In the genomic region with DNA sequence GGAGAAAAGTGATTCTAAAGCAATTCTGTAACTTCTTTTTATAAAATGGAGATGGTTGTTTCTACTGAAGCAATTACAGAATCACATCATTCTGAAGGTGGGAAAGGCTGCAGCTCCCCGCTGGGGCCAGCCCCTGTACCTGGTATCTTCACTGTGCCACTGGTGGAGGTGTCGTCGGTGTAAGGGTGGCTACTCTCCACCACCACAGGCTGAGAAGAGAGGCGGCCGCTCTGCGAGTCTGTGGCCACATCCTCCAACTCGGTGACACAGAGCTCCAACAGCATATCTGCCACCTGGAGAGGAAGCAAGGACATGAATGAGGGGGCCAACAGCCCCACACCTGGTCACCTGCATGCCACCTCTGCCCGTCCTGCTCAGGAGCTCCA, we compare ENCODE assay signal across 11 cellular contexts. TPM values are rescaled to one million over a fixed set of nuclear protein-coding genes. Genes with fewer than 3 reads are reported as not detected.
DNase-seq lines count a peak whose midpoint lies in the region; ATAC-seq, FAIRE-seq and TF ChIP-seq lines count a peak whose summit lies in the region.
"Not testable (repeated sequence)": the region's sequence is repeated elsewhere in the genome, so short reads cannot be mapped to it uniquely, and the experiment has no call there.
"Had no signal": no experiment of that assay in that cellular context is flagged by ENCODE, and none has a peak within 500 bp of the region (broad histone marks: within the 10 kb centered on the region; RNA-seq: fewer than 3 reads in every experiment).

No MANE protein-coding gene starts in this region.

- not testable (repeated sequence) for ATAC-seq in activated T-cell treated with anti-CD3 and anti-CD28 coated beads, Interleukin-2, amount 50 U/mL, for 72 hours (replicated peaks in 1 of 2); memory B cell (ENCODE audit: low read depth)
- peak in 3 of 4 donors; percentile 10 to 56 (median 52) for ATAC-seq in heart left ventricle

- H3K4me3 ChIP-seq in heart left ventricle = not testable (repeated sequence)

- H3K27ac ChIP-seq in heart left ventricle = not testable (repeated sequence)

- peaks cover 23% of the 10 kb centered on the region for H3K4me1 Mint-ChIP-seq in HFFc6 (ENCODE audit: low read depth)
- not testable (repeated sequence) for H3K4me1 Mint-ChIP-seq in activated T-cell treated with anti-CD3 and anti-CD28 coated beads, Interleukin-2, amount 50 U/mL, for 72 hours (ENCODE audit: low read depth); MCF 10A (ENCODE audit: insufficient read depth, unreplicated experiment); memory B cell

- POLR2A ChIA-PET in MCF 10A (lab: Yijun Ruan, JAX) = not testable (repeated sequence)

- H3K27ac Mint-ChIP-seq in HFFc6 (peak overlapping the region; percentile 56), MCF 10A (ENCODE audit: low read depth, unreplicated experiment) (peak overlapping the region; percentile 78), memory B cell (peak overlapping the region; percentile 55)
- H3K27ac Mint-ChIP-seq in activated T-cell treated with anti-CD3 and anti-CD28 coated beads, Interleukin-2, amount 50 U/mL, for 72 hours = peak overlapping the region; percentile 13

- not testable (repeated sequence) for H3K27me3 ChIP-seq in heart left ventricle

- CTCF ChIA-PET in MCF 10A (lab: Yijun Ruan, JAX) = interaction anchor here (1.2 to 1.3 kb wide), 2 partner anchors 8 to 27 kb away, joined by 3 to 4 read pairs; no protein-coding TSS in a partner anchor

- H3K9me3 Mint-ChIP-seq in HFFc6 (peaks cover 30% of the 10 kb centered on the region), MCF 10A (ENCODE audit: unreplicated experiment) (peaks cover 20% of the 10 kb centered on the region), memory B cell (peaks cover 21% of the 10 kb centered on the region)
- H3K9me3 Mint-ChIP-seq in activated T-cell treated with anti-CD3 and anti-CD28 coated beads, Interleukin-2, amount 50 U/mL, for 72 hours = peaks cover 7 to 15% of the 10 kb centered on the region in 2 donors

- not testable (repeated sequence) for TF ChIP-seq CTCF in HFFc6 (IDR thresholded peaks at IDR 0.05); MCF 10A (IDR thresholded peaks at IDR 0.05; ENCODE audit: unreplicated experiment); heart left ventricle (IDR thresholded peaks at IDR 0.05)

- H3K9me3 ChIP-seq in heart left ventricle = peaks cover 0 to 41% (median 0%) of the 10 kb centered on the region in 12 donors

- not testable (repeated sequence) for DNase-seq in HFFc6; activated T-cell treated with anti-CD3 and anti-CD28 coated beads, Interleukin-2, amount 50 U/mL, for 72 hours; MCF 10A (ENCODE audit: unreplicated experiment); heart left ventricle; memory B cell (ENCODE audit: low spot score in 2 of 2); urothelium cell line (ENCODE audit: low spot score)

- intact Hi-C loops in MCF 10A (cut with micrococcal nuclease); heart left ventricle (cut with DNase I): not testable (repeated sequence)

- not testable (repeated sequence) for H3K4me3 Mint-ChIP-seq in HFFc6; activated T-cell treated with anti-CD3 and anti-CD28 coated beads, Interleukin-2, amount 50 U/mL, for 72 hours; MCF 10A (ENCODE audit: unreplicated experiment); memory B cell

- H3K4me1 ChIP-seq in heart left ventricle = peaks cover 0 to 10% (median 0%) of the 10 kb centered on the region in 12 donors

- not testable (repeated sequence) for H3K27me3 Mint-ChIP-seq in HFFc6 (ENCODE audit: insufficient read depth); activated T-cell treated with anti-CD3 and anti-CD28 coated beads, Interleukin-2, amount 50 U/mL, for 72 hours (ENCODE audit: low read depth); MCF 10A (ENCODE audit: insufficient read depth, unreplicated experiment); memory B cell

- BruUV-seq in MCF 10A (replicated peaks; lab: Mats Ljungman, UMichigan) = not testable (repeated sequence)

- H3K36me3 ChIP-seq in heart left ventricle = peaks cover 0 to 20% (median 5%) of the 10 kb centered on the region in 9 donors

- H3K36me3 Mint-ChIP-seq in HFFc6 (ENCODE audit: low read depth) (peaks cover 53% of the 10 kb centered on the region), MCF 10A (ENCODE audit: insufficient read depth, unreplicated experiment) (peaks cover 38% of the 10 kb centered on the region), memory B cell (peaks cover 35% of the 10 kb centered on the region)
- H3K36me3 Mint-ChIP-seq in activated T-cell treated with anti-CD3 and anti-CD28 coated beads, Interleukin-2, amount 50 U/mL, for 72 hours (ENCODE audit: insufficient read depth in 2 of 2) = peaks cover 8 to 33% of the 10 kb centered on the region in 2 donors

- peak; percentile 46 for FAIRE-seq in urothelium cell line (lab: Jason Lieb, UNC)

- not testable (repeated sequence) for TF ChIP-seq POLR2A in heart left ventricle (IDR thresholded peaks at IDR 0.05)

- 92 to 98% (median 94%) methylated on average over 8 of the region's 8 CpGs for WGBS in heart left ventricle, 4 donors

RNA-seq across cellular contexts. Expression of a gene that starts 53.4 kb away (rescaled TPM):
- total RNA-seq in HFFc6 (2021; fragmentation: NEBNext Ultra II Directional; extraction: Animal tissue kit (Norgen Biotek cat#: 25700)) = not detected
- total RNA-seq in activated T-cell treated with anti-CD3 and anti-CD28 coated beads, Interleukin-2, amount 50 U/mL, for 72 hours = under 1 TPM in 1 of 2 donors, not detected in 1; 0.14 TPM
- not detected in 2 replicates for total RNA-seq in MCF 10A (2022)
- total RNA-seq in heart left ventricle = under 1 TPM in 2 of 9 donors, not detected in 7; 0.07 to 0.10 TPM
- polyA plus RNA-seq in heart left ventricle = under 1 TPM in 1 of 2 donors, not detected in 1; 0.04 TPM
- total RNA-seq: CD4-positive, alpha-beta T cell; CD8-positive, alpha-beta memory T cell; GM12878; GM23248 had no signal
- polyA plus RNA-seq: CD14-positive monocyte; CD8-positive, alpha-beta memory T cell; GM23248 had no signal

Comparison
In these comparisons a context has a peak if more than half of its experiments do, and no peak if none do; other contexts are left out.
1. H3K27ac Mint-ChIP-seq: peak in every context shown above with its lines; median percentile 78 in MCF 10A; 56 in HFFc6; 55 in memory B cell; 13 in activated T-cell treated with anti-CD3 and anti-CD28 coated beads, Interleukin-2, amount 50 U/mL, for 72 hours.